ENCODE assay signal across 19 cellular contexts in the genomic region with DNA sequence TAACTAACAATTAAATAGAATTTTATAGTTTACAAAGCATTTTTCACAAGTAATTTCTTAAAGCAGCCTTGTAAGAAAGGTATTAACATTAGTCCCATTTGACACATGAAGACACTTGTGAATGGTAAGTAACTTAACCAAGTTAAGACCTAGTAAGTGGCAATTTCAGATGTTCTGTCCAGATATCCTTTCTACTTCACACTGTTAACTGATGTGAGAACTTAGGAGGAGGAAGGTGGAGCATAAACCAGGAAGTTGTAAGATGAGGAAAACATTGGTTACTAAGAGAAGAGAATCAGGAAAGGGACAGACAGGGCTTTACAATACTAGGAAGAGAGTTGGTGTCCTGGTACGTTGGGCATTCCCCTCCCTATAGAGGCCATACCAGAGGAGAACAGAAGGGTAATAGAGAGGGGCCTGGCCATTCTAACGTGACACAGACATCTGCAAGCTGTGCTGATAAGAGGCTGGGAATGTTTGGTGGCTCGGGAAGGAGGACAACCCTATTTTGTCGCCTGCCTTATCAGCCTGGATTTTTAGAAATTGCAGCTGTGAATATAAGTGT. TPM values are rescaled to one million over a fixed set of nuclear protein-coding genes. Genes with fewer than 3 reads are reported as not detected.
A peak's percentile ranks its signal among the peaks of the same experiment; 100 is the strongest.
DNase-seq lines count a peak whose midpoint lies in the region; TF ChIP-seq lines count a peak whose summit lies in the region.
"Had no signal": no experiment of that assay in that cellular context is flagged by ENCODE, and none has a peak within 500 bp of the region (broad histone marks: within the 10 kb centered on the region; RNA-seq: fewer than 3 reads in every experiment).

No MANE protein-coding gene starts in this region.

- no peaks in the 10 kb centered on the region for H3K4me1 ChIP-seq in mesodermal cell (ENCODE audit: control insufficient read depth, insufficient read depth, low read length, poor library complexity, severe bottlenecking)
- H3K4me1 ChIP-seq: neural progenitor cell had no signal

- H3K36me3 ChIP-seq in mesodermal cell (ENCODE audit: control insufficient read depth, insufficient read depth, low read length) (peaks cover 20% of the 10 kb centered on the region), H7 (replicated peaks; ENCODE audit: control insufficient read depth, insufficient read depth, low read length) (peaks cover 1% of the 10 kb centered on the region)
- H3K36me3 ChIP-seq: neural progenitor cell had no signal

- no peak for TF ChIP-seq CTCF in foreskin fibroblast (IDR thresholded peaks at IDR 0.05; ENCODE audit: low read depth, low read length)

- H3K27ac ChIP-seq in mesodermal cell (ENCODE audit: low read depth, low read length, severe bottlenecking), result peak overlapping the region; percentile 57
- H3K27ac ChIP-seq: 22Rv1, heart right ventricle, neural progenitor cell had no signal

- H3K4me3 ChIP-seq in mesodermal cell (ENCODE audit: extremely low read depth, insufficient read depth, low read length, poor library complexity, severe bottlenecking) (no peak overlapping the region), foreskin fibroblast (ENCODE audit: low read depth in 1 of 2, low read length in 2 of 2) (no peak overlapping the region), H7 (ENCODE audit: insufficient read depth, low read depth, low read length) (no peak overlapping the region)
- H3K4me3 ChIP-seq: heart right ventricle, neural progenitor cell had no signal

- no peaks in the 10 kb centered on the region for H3K27me3 ChIP-seq in H7 (ENCODE audit: control insufficient read depth, insufficient read depth, low read length)
- H3K27me3 ChIP-seq: neural progenitor cell had no signal

- DNase-seq in DMS53 (lab: John Stamatoyannopoulos, UW) (peak; percentile 1), DMS53 treated with DMSO at 0.1 percent for 48 hours (lab: John Stamatoyannopoulos, UW; ENCODE audit: unreplicated experiment) (no peak), OCI-M1 (lab: John Stamatoyannopoulos, UW) (peak; percentile 81), dermis blood vessel endothelial cell (peak; percentile 63), NCI-H128 (lab: John Stamatoyannopoulos, UW; ENCODE audit: unreplicated experiment) (no peak), foreskin fibroblast (no peak), H7 (no peak)
- DNase-seq: activated CD8-positive, alpha-beta T cell treated with anti-CD3 and anti-CD28 coated beads, Interleukin-2, amount 10 ng/mL, durations not matched to agents 7 days and 5 days; activated T-cell treated with anti-CD3 and anti-CD28 coated beads, Interleukin-2, amount 50 U/mL, for 72 hours; DMS 273 treated with DMSO at 0.1 percent for 48 hours; effector CD4-positive, alpha-beta T cell; heart right ventricle; midbrain; NCI-H2029; NCI-H510A treated with DMSO at 0.1 percent for 48 hours; T-cell had no signal

- no CpG with 5 or more reads among the region's 4 CpGs for WGBS in mesodermal cell (ENCODE audit: insufficient coverage in 2 of 2), 2 experiments

- no peaks in the 10 kb centered on the region for H3K9me3 ChIP-seq in mesodermal cell (ENCODE audit: control insufficient read depth, low read length)
- H3K9me3 ChIP-seq: heart right ventricle had no signal

RNA-seq across cellular contexts. Expression of gene PHF6, which starts 33.2 kb away (rescaled TPM):
- 38.6 and 60.8 TPM in 2 replicates for total RNA-seq in dermis blood vessel endothelial cell
- 50.6 TPM for polyA plus RNA-seq in mesodermal cell (2013, experiment 1 of 2)
- 52.5 TPM for polyA plus RNA-seq in mesodermal cell (2013, experiment 2 of 2)
- total RNA-seq in H7 (2014; rRNA removed; shearing (Covaris generic)), result 48.1 and 65.9 TPM in 2 replicates

RNA-seq across cellular contexts. Expression of gene HPRT1, which starts 53.7 kb away (rescaled TPM):
- 24.7 and 29.0 TPM in 2 replicates for total RNA-seq in dermis blood vessel endothelial cell
- 23.2 TPM for polyA plus RNA-seq in mesodermal cell (2013, experiment 1 of 2)
- 30.2 TPM for polyA plus RNA-seq in mesodermal cell (2013, experiment 2 of 2)
- total RNA-seq in H7 (2014; rRNA removed; shearing (Covaris generic)), result 11.0 and 22.2 TPM in 2 replicates

Comparison
In these comparisons a context has a peak if more than half of its experiments do, and no peak if none do; other contexts are left out.
1. DNase-seq: peak in DMS53 (single experiment), OCI-M1 (single experiment) and dermis blood vessel endothelial cell (single experiment); none in DMS53 treated with DMSO at 0.1 percent for 48 hours (single experiment), NCI-H128 (single experiment), foreskin fibroblast (0 of 2) and H7 (single experiment).